ENCODE assay signal across 4 cellular contexts in genomic region chr16:74391454-74392050, GRCh38. TPM values are rescaled to one million over a fixed set of nuclear protein-coding genes. Genes with fewer than 3 reads are reported as not detected.
"Had no signal": no experiment of that assay in that cellular context is flagged by ENCODE, and none has a peak within 500 bp of the region (broad histone marks: within the 10 kb centered on the region; RNA-seq: fewer than 3 reads in every experiment).

No MANE protein-coding gene starts in this region.

RNA-seq across cellular contexts. Expression of gene NPIPB15, which starts 15.4 kb away (rescaled TPM):
- total RNA-seq: dermis blood vessel endothelial cell, left ventricle myocardium superior, lower lobe of right lung had no signal

RNA-seq across cellular contexts. Expression of gene CLEC18B, which starts 29.7 kb away (rescaled TPM):
- total RNA-seq: dermis blood vessel endothelial cell, left ventricle myocardium superior had no signal
- polyA plus RNA-seq: naive thymus-derived CD4-positive, alpha-beta T cell had no signal
